In genomic region chr19:49774969-49775368, GRCh38 we compare ENCODE assay signal across 29 cellular contexts. TPM values are rescaled to one million over a fixed set of nuclear protein-coding genes. Genes with fewer than 3 reads are reported as not detected.
"Had no signal": no experiment of that assay in that cellular context is flagged by ENCODE, and none has a peak within 500 bp of the region (broad histone marks: within the 10 kb centered on the region; RNA-seq: fewer than 3 reads in every experiment).

No MANE protein-coding gene starts in this region.

- H3K4me1 ChIP-seq: body of pancreas, colonic mucosa, foreskin keratinocyte, gastrocnemius medialis had no signal

- H3K27me3 Mint-ChIP-seq: activated CD4-positive, alpha-beta memory T cell treated with anti-CD3 and anti-CD28 coated beads, Interleukin-2, amount 10 ng/mL, durations not matched to agents 7 days and 5 days; activated CD4-positive, alpha-beta T cell treated with anti-CD3 and anti-CD28 coated beads for 36 hours; activated CD4-positive, alpha-beta T cell treated with anti-CD3 and anti-CD28 coated beads, Interleukin-2, amount 10 ng/mL, durations not matched to agents 24 days and 14 days; activated naive CD8-positive, alpha-beta T cell; activated T-cell treated with anti-CD3 and anti-CD28 coated beads, Interleukin-2, amount 50 U/mL, for 24 hours had no signal

- H3K27ac ChIP-seq: body of pancreas, colonic mucosa, esophagus muscularis mucosa, foreskin keratinocyte, gastrocnemius medialis, heart left ventricle had no signal

- DNase-seq: activated CD4-positive, alpha-beta memory T cell treated with anti-CD3 and anti-CD28 coated beads, Interleukin-2, amount 10 ng/mL, durations not matched to agents 7 days and 5 days; activated CD4-positive, alpha-beta T cell treated with anti-CD3 and anti-CD28 coated beads for 36 hours; activated CD4-positive, alpha-beta T cell treated with anti-CD3 and anti-CD28 coated beads, Interleukin-2, amount 10 ng/mL, durations not matched to agents 24 days and 14 days; activated CD4-positive, alpha-beta T cell treated with anti-CD3 and anti-CD28 coated beads, Interleukin-2, amount 50 U/mL, for 4 hours; activated CD4-positive, CD25-positive, alpha-beta regulatory T cell; activated CD4-positive, CD25-positive, alpha-beta regulatory T cell treated with anti-CD3 and anti-CD28 coated beads, Interleukin-2, amount 50 U/mL, for 72 hours; activated CD8-positive, alpha-beta memory T cell treated with anti-CD3 and anti-CD28 coated beads, Interleukin-2, amount 50 U/mL, for 48 hours; activated gamma-delta T cell; activated naive CD4-positive, alpha-beta T cell treated with anti-CD3 and anti-CD28 coated beads, Interleukin-2, amount 50 U/mL, for 16 hours; activated naive CD4-positive, alpha-beta T cell treated with Interleukin-2 at 50 U/mL for 16 hours; activated T-cell treated with anti-CD3 and anti-CD28 coated beads for 4 hours; activated T-cell treated with anti-CD3 and anti-CD28 coated beads, Interleukin-2, amount 50 U/mL, for 24 hours; activated T-cell treated with anti-CD3 and anti-CD28 coated beads, Interleukin-2, amount 50 U/mL, for 72 hours; amygdala; aorta; body of pancreas; caudate nucleus; cerebellar nuclear complex; colonic mucosa; effector CD8-positive, alpha-beta T cell; endodermal cell; foreskin keratinocyte; gastrocnemius medialis; glutamatergic neuron; heart left ventricle; T-helper 2 cell had no signal

- H3K9me3 Mint-ChIP-seq: activated CD4-positive, alpha-beta memory T cell treated with anti-CD3 and anti-CD28 coated beads, Interleukin-2, amount 10 ng/mL, durations not matched to agents 7 days and 5 days; activated CD4-positive, alpha-beta T cell treated with anti-CD3 and anti-CD28 coated beads, Interleukin-2, amount 10 ng/mL, durations not matched to agents 24 days and 14 days; activated T-cell treated with anti-CD3 and anti-CD28 coated beads, Interleukin-2, amount 50 U/mL, for 24 hours; activated T-cell treated with anti-CD3 and anti-CD28 coated beads, Interleukin-2, amount 50 U/mL, for 72 hours; endodermal cell had no signal

- H3K4me3 ChIP-seq: body of pancreas, colonic mucosa, esophagus muscularis mucosa, gastrocnemius medialis, heart left ventricle had no signal

- H3K36me3 Mint-ChIP-seq: activated naive CD8-positive, alpha-beta T cell had no signal

- H3K36me3 ChIP-seq: colonic mucosa, gastrocnemius medialis had no signal

- H3K4me1 Mint-ChIP-seq: endodermal cell had no signal

- H3K27ac Mint-ChIP-seq: activated CD4-positive, alpha-beta T cell treated with anti-CD3 and anti-CD28 coated beads for 36 hours; activated CD4-positive, alpha-beta T cell treated with anti-CD3 and anti-CD28 coated beads, Interleukin-2, amount 10 ng/mL, durations not matched to agents 24 days and 14 days; activated naive CD8-positive, alpha-beta T cell; activated T-cell treated with anti-CD3 and anti-CD28 coated beads, Interleukin-2, amount 50 U/mL, for 24 hours; activated T-cell treated with anti-CD3 and anti-CD28 coated beads, Interleukin-2, amount 50 U/mL, for 72 hours; endodermal cell had no signal

- H3K9me3 ChIP-seq: body of pancreas, colonic mucosa, esophagus muscularis mucosa, gastrocnemius medialis, heart left ventricle had no signal

- H3K27me3 ChIP-seq: body of pancreas, colonic mucosa, esophagus muscularis mucosa, foreskin keratinocyte, gastrocnemius medialis, heart left ventricle had no signal

- ATAC-seq: activated CD4-positive, alpha-beta T cell treated with anti-CD3 and anti-CD28 coated beads for 36 hours; activated T-cell treated with anti-CD3 and anti-CD28 coated beads, Interleukin-2, amount 50 U/mL, for 72 hours; body of pancreas; foreskin keratinocyte; gastrocnemius medialis; heart left ventricle had no signal

- H3K4me3 Mint-ChIP-seq: activated CD4-positive, alpha-beta memory T cell treated with anti-CD3 and anti-CD28 coated beads, Interleukin-2, amount 10 ng/mL, durations not matched to agents 7 days and 5 days; activated CD4-positive, alpha-beta T cell treated with anti-CD3 and anti-CD28 coated beads for 36 hours; activated CD4-positive, alpha-beta T cell treated with anti-CD3 and anti-CD28 coated beads, Interleukin-2, amount 10 ng/mL, durations not matched to agents 24 days and 14 days; activated naive CD8-positive, alpha-beta T cell; activated T-cell treated with anti-CD3 and anti-CD28 coated beads, Interleukin-2, amount 50 U/mL, for 24 hours; activated T-cell treated with anti-CD3 and anti-CD28 coated beads, Interleukin-2, amount 50 U/mL, for 72 hours; endodermal cell had no signal

RNA-seq across cellular contexts. Expression of gene TSKS, which starts 11.9 kb away (rescaled TPM):
- total RNA-seq: colonic mucosa, dermis microvascular lymphatic vessel endothelial cell had no signal
